Comparison of ENCODE assay signal across 8 cellular contexts in genomic region chr14:70086685-70087379, GRCh38.
DNase-seq lines count a peak whose midpoint lies in the region; ATAC-seq and TF ChIP-seq lines count a peak whose summit lies in the region.

No MANE protein-coding gene starts in this region.

- DNase-seq in Calu3 (peak; percentile 41), HCEC 1CT (peak; percentile 39), esophagus squamous epithelium (lab: John Stamatoyannopoulos, UW) (no peak), psoas muscle (peak in 1 of 2 donors; percentile 15)

- BruUV-seq in Calu3 (replicated peaks; lab: Mats Ljungman, UMichigan), result no TSS peak

- TF ChIP-seq POLR2A in esophagus squamous epithelium (IDR thresholded peaks at IDR 0.05), result no peak

- intact Hi-C loops in Calu3 (cut with micrococcal nuclease; ENCODE audit: unreplicated experiment) (loop anchor here (2.0 to 5.0 kb wide), 3 partner anchors 172 to 480 kb away; no protein-coding TSS in a partner anchor), esophagus squamous epithelium (cut with DNase I) (no loop called here), psoas muscle (cut with DNase I) (loop anchor here in 1 of 2 donors (10.0 kb wide), 1 partner anchor 168 kb away; no protein-coding TSS in a partner anchor)

- H3K9me3 Mint-ChIP-seq in Calu3 (ENCODE audit: low read depth, unreplicated experiment), result no peaks in the 10 kb centered on the region

- H3K27me3 ChIP-seq in OCI-LY1 (ENCODE audit: insufficient read depth, low read length) (no peaks in the 10 kb centered on the region), esophagus squamous epithelium (peaks cover 0 to 44% (median 0%) of the 10 kb centered on the region in 4 donors), psoas muscle (ENCODE audit: insufficient read depth in 3 of 3, low read length in 2 of 3) (no peaks in the 10 kb centered on the region)

- H3F3A ChIP-seq in OCI-LY1 (ENCODE audit: insufficient read depth, low read length), result no peaks in the 10 kb centered on the region

- ATAC-seq in psoas muscle, result peak in 3 of 4 donors; percentile 26 to 76 (median 58)
- ATAC-seq in HG02840 (IDR thresholded peaks at IDR 0.05; ENCODE audit: low FRiP score, unreplicated experiment), result no peak
- no peak for ATAC-seq in GM19395 (IDR thresholded peaks at IDR 0.05; ENCODE audit: unreplicated experiment)
- ATAC-seq in GM21447 (IDR thresholded peaks at IDR 0.05; ENCODE audit: unreplicated experiment), result no peak

- no peaks in the 10 kb centered on the region for H3K79me2 ChIP-seq in OCI-LY1 (ENCODE audit: insufficient read depth, low read length)

- H4K20me1 ChIP-seq in OCI-LY1 (ENCODE audit: insufficient read depth, low read length), result no peaks in the 10 kb centered on the region

- H3K27ac ChIP-seq in OCI-LY1 (ENCODE audit: low read depth, low read length, poor library complexity, severe bottlenecking), result no peak overlapping the region
- no peak overlapping the region for H3K27ac ChIP-seq in esophagus squamous epithelium
- no peak overlapping the region for H3K27ac ChIP-seq in psoas muscle

- 33 to 41% methylated on average over 5 of the region's 5 CpGs for WGBS in esophagus squamous epithelium, 2 donors
- WGBS in psoas muscle, 3 donors, result 56 to 62% (median 62%) methylated on average over 5 of the region's 5 CpGs

- CTCF ChIA-PET in Calu3 (lab: Charles Lee), result interaction anchor here (0.6 to 1.2 kb wide), 5 partner anchors 13 to 582 kb away, joined by 3 to 4 read pairs (median 3); no protein-coding TSS in a partner anchor

- no peak overlapping the region for H3K27ac Mint-ChIP-seq in Calu3 (ENCODE audit: unreplicated experiment)

- H3K4me1 Mint-ChIP-seq in Calu3 (ENCODE audit: low read depth, unreplicated experiment), result no peaks in the 10 kb centered on the region

- H3K36me3 ChIP-seq in OCI-LY1 (ENCODE audit: insufficient read depth, low read length) (no peaks in the 10 kb centered on the region), esophagus squamous epithelium (no peaks in the 10 kb centered on the region), psoas muscle (ENCODE audit: insufficient read depth in 1 of 2, low read depth in 1 of 2) (no peaks in the 10 kb centered on the region)

- H3K4me3 ChIP-seq in OCI-LY1 (ENCODE audit: low read depth, low read length, poor library complexity, severe bottlenecking) (no peak overlapping the region), esophagus squamous epithelium (no peak overlapping the region), psoas muscle (no peak overlapping the region)

- H3K27me3 Mint-ChIP-seq in Calu3 (ENCODE audit: unreplicated experiment), result peaks cover 37% of the 10 kb centered on the region

- TF ChIP-seq CTCF in Calu3 (IDR thresholded peaks at IDR 0.05; ENCODE audit: unreplicated experiment) (no peak), OCI-LY1 (IDR thresholded peaks at IDR 0.05; ENCODE audit: low read length) (peak; percentile 56), esophagus squamous epithelium (IDR thresholded peaks at IDR 0.05) (peak in 5 of 6 experiments; percentile 11 to 54 (median 29)), psoas muscle (IDR thresholded peaks at IDR 0.05) (peak; percentile 42)

- H3K9ac ChIP-seq in OCI-LY1 (ENCODE audit: low read length), result no peak overlapping the region

- no peaks in the 10 kb centered on the region for H3K4me1 ChIP-seq in OCI-LY1 (ENCODE audit: insufficient read depth, low read length, severe bottlenecking)
- H3K4me1 ChIP-seq in esophagus squamous epithelium, result no peaks in the 10 kb centered on the region
- H3K4me1 ChIP-seq in psoas muscle, result peaks cover 21% of the 10 kb centered on the region

- no peak overlapping the region for H3K4me3 Mint-ChIP-seq in Calu3 (ENCODE audit: low read depth, unreplicated experiment)

- H3K36me3 Mint-ChIP-seq in Calu3 (ENCODE audit: insufficient read depth, unreplicated experiment), result no peaks in the 10 kb centered on the region

- H3K9me3 ChIP-seq in OCI-LY1 (ENCODE audit: low read length), result no peaks in the 10 kb centered on the region
- no peaks in the 10 kb centered on the region for H3K9me3 ChIP-seq in esophagus squamous epithelium
- no peaks in the 10 kb centered on the region for H3K9me3 ChIP-seq in psoas muscle

- no peaks in the 10 kb centered on the region for H3K9me2 ChIP-seq in OCI-LY1 (ENCODE audit: low read depth, low read length)

- H3K4me2 ChIP-seq in OCI-LY1 (ENCODE audit: low read length), result no peak overlapping the region

- no peak overlapping the region for H2AFZ ChIP-seq in OCI-LY1 (ENCODE audit: low read length)

Comparison
In these comparisons a context has a peak if more than half of its experiments do, and no peak if none do; other contexts are left out.
1. ATAC-seq: peak in psoas muscle (3 of 4); none in HG02840 (single experiment), GM19395 (single experiment) and GM21447 (single experiment).